8 cellular contexts compared by ENCODE assay signal in genomic region chr19:38975214-38975860, GRCh38. TPM values are rescaled to one million over a fixed set of nuclear protein-coding genes. Genes with fewer than 3 reads are reported as not detected.
DNase-seq lines count a peak whose midpoint lies in the region; ATAC-seq and TF ChIP-seq lines count a peak whose summit lies in the region.

Gene FBXO17 (minus strand): TSS chr19:38975742. CDS start chr19:38950319, 25,423 bp downstream.

- H3K27ac ChIP-seq in CD8-positive, alpha-beta T cell (ENCODE audit: low read depth, low read length), result no peak within 1 kb of the TSS
- H3K27ac ChIP-seq in layer of hippocampus (ENCODE audit: low read depth, low read length) (peak within 1 kb of the TSS; percentile 71), spleen (peak within 1 kb of the TSS in 7 of 8 donors; percentile 24 to 74 (median 67))

- no peak for TF ChIP-seq CTCF in CD8-positive, alpha-beta T cell (IDR thresholded peaks at IDR 0.05)
- no peak for TF ChIP-seq CTCF in spleen (IDR thresholded peaks at IDR 0.05 in 8 of 11, conservative IDR thresholded peaks at IDR 0.05 in 3 of 11)

- no peak for ATAC-seq in CD8-positive, alpha-beta T cell
- no peak for ATAC-seq in GM18868 (IDR thresholded peaks at IDR 0.05; ENCODE audit: unreplicated experiment)

- H3K36me3 Mint-ChIP-seq in CD8-positive, alpha-beta T cell, result no peaks in the 10 kb centered on the region
- no peaks in the 10 kb centered on the region for H3K36me3 Mint-ChIP-seq in dendritic cell treated with granulocyte-macrophage colony-stimulating factor and Interleukin-4, amounts not matched to agents 40 ng/mL and 50 ng/mL, for 4 days (ENCODE audit: low read depth)

- no peak within 1 kb of the TSS for H3K27ac Mint-ChIP-seq in CD8-positive, alpha-beta T cell
- no peak within 1 kb of the TSS for H3K27ac Mint-ChIP-seq in dendritic cell treated with granulocyte-macrophage colony-stimulating factor and Interleukin-4, amounts not matched to agents 40 ng/mL and 50 ng/mL, for 4 days

- H3K9me3 ChIP-seq in CD8-positive, alpha-beta T cell (ENCODE audit: low read length), result no peaks in the 10 kb centered on the region
- H3K9me3 ChIP-seq in spleen, result peaks cover 0 to 9% (median 5%) of the 10 kb centered on the region in 8 donors

- intact Hi-C loops in CD8-positive, alpha-beta T cell (cut with DNase I, micrococcal nuclease), result no loop called here
- intact Hi-C loops in dendritic cell treated with granulocyte-macrophage colony-stimulating factor and Interleukin-4, amounts not matched to agents 40 ng/mL and 50 ng/mL, for 4 days (cut with micrococcal nuclease), result no loop called here
- intact Hi-C loops in spleen (cut with DNase I; ENCODE audit: low total_unique reads), result no loop called here

- peaks cover 4% of the 10 kb centered on the region for H3K4me1 ChIP-seq in CD8-positive, alpha-beta T cell (ENCODE audit: insufficient read depth, low read length)
- peaks cover 0 to 17% (median 8%) of the 10 kb centered on the region in 6 donors for H3K4me1 ChIP-seq in spleen

- 9 to 31% (median 12%) methylated on average over 15 to 63 of the region's 63 CpGs for WGBS in spleen, 5 donors

- H3K27me3 ChIP-seq in CD8-positive, alpha-beta T cell (ENCODE audit: insufficient read depth, low read length), result peaks cover 12% of the 10 kb centered on the region
- H3K27me3 ChIP-seq in layer of hippocampus (ENCODE audit: control insufficient read depth, insufficient read depth, low read length) (no peaks in the 10 kb centered on the region), spleen (replicated peaks in 1 of 7) (peaks cover 0 to 56% (median 18%) of the 10 kb centered on the region in 7 donors)

- no peak within 1 kb of the TSS for H3K4me3 ChIP-seq in CD8-positive, alpha-beta T cell (ENCODE audit: low read depth, low read length)
- H3K4me3 ChIP-seq in spleen, result peak within 1 kb of the TSS; percentile 15 to 64 (median 36)

- CTCF ChIA-PET in CD8-positive, alpha-beta T cell (lab: Charles Lee), result interaction anchor here (0.7 kb wide), 1 partner anchor 45 kb away, joined by 3 read pairs; the partner anchor contains the start of genes MRPS12 and SARS2

- POLR2A ChIA-PET in CD8-positive, alpha-beta T cell (lab: Charles Lee), result no interaction called here

- peaks cover 8% of the 10 kb centered on the region for H3K4me1 Mint-ChIP-seq in CD8-positive, alpha-beta T cell (ENCODE audit: low read depth)
- peaks cover 9% of the 10 kb centered on the region for H3K4me1 Mint-ChIP-seq in dendritic cell treated with granulocyte-macrophage colony-stimulating factor and Interleukin-4, amounts not matched to agents 40 ng/mL and 50 ng/mL, for 4 days (ENCODE audit: low read depth)

- H3K4me3 Mint-ChIP-seq in CD8-positive, alpha-beta T cell, result peak within 1 kb of the TSS; percentile 59
- H3K4me3 Mint-ChIP-seq in dendritic cell treated with granulocyte-macrophage colony-stimulating factor and Interleukin-4, amounts not matched to agents 40 ng/mL and 50 ng/mL, for 4 days, result peak within 1 kb of the TSS; percentile 11

- peaks cover 33% of the 10 kb centered on the region for H3K27me3 Mint-ChIP-seq in CD8-positive, alpha-beta T cell (ENCODE audit: low read depth)
- H3K27me3 Mint-ChIP-seq in dendritic cell treated with granulocyte-macrophage colony-stimulating factor and Interleukin-4, amounts not matched to agents 40 ng/mL and 50 ng/mL, for 4 days, result peaks cover 41% of the 10 kb centered on the region

- no peaks in the 10 kb centered on the region for H3K36me3 ChIP-seq in CD8-positive, alpha-beta T cell (ENCODE audit: insufficient read depth, low read length)
- no peaks in the 10 kb centered on the region for H3K36me3 ChIP-seq in spleen

- DNase-seq in CD8-positive, alpha-beta T cell, result no peak
- DNase-seq in NCI-H510A (lab: John Stamatoyannopoulos, UW), result peak; percentile 30
- DNase-seq in spleen, result no peak
- DNase-seq in NCI-H2029 treated with DMSO at 0.1 percent for 48 hours (lab: John Stamatoyannopoulos, UW), result no peak
- no peak for DNase-seq in HT-29 (ENCODE audit: low spot score)

- no peak for TF ChIP-seq POLR2A in spleen (IDR thresholded peaks at IDR 0.05)

- no peaks in the 10 kb centered on the region for H3K9me3 Mint-ChIP-seq in CD8-positive, alpha-beta T cell
- peaks cover 4% of the 10 kb centered on the region for H3K9me3 Mint-ChIP-seq in dendritic cell treated with granulocyte-macrophage colony-stimulating factor and Interleukin-4, amounts not matched to agents 40 ng/mL and 50 ng/mL, for 4 days

RNA-seq across cellular contexts. Expression of gene FBXO17, which starts in this region (rescaled TPM):
- total RNA-seq in CD8-positive, alpha-beta T cell, result not detected
- total RNA-seq in spleen, result 1 to 10 TPM; 3.6 to 7.7 (median 5.0) TPM
- 1 to 10 TPM in 2 of 3 donors, under 1 TPM in 1; 0.91 to 2.6 (median 2.2) TPM for polyA plus RNA-seq in spleen
- total RNA-seq in HT-29 (2014; rRNA removed; shearing (Covaris generic)), result not detected in 2 replicates
